In the genomic region with DNA sequence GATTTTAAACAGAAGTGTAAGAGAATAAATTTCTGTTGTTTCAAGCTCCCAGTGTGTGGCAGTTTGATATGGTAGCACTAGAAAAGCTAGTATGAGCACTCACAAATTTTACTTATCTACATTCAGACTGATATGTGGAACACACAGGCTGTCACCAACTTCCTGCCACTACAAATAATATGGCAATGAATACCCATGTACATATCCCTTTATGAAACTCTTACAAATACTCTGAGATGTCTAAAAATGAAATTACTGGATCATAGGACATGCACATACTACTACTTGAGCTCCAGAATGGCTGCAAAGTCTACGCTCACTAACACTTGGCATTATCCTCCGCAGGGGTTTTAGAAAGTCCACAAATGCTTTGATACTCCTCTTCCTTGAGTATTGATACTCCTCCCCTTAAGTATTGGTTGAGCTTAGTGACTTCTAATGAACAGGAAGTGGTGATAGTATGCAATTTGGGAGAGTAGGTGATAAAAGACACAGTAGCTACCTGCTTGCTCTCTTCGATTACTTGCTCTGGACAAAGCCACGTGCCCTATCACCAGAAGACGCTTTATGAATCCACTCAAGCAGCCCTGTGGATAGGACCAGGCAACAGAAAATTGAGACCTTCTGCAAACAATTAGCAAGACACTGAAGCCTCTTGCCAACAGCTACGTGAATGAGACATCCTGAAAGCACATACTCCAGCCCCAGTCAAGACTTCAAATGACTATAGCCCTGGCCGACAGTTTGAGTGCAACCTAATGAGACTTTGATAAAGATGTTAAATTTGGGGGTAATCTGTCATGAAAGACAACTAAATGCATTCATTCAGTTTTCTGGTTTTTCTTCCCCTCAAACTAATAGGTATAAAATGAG, we compare ENCODE assay signal across 14 cellular contexts. TPM values are rescaled to one million over a fixed set of nuclear protein-coding genes. Genes with fewer than 3 reads are reported as not detected.
A peak's percentile ranks its signal among the peaks of the same experiment; 100 is the strongest.
DNase-seq lines count a peak whose midpoint lies in the region; ATAC-seq and TF ChIP-seq lines count a peak whose summit lies in the region.
"Had no signal": no experiment of that assay in that cellular context is flagged by ENCODE, and none has a peak within 500 bp of the region (broad histone marks: within the 10 kb centered on the region; RNA-seq: fewer than 3 reads in every experiment).

No MANE protein-coding gene starts in this region.

- peaks cover 43% of the 10 kb centered on the region for H3K4me1 Mint-ChIP-seq in activated CD8-positive, alpha-beta memory T cell treated with anti-CD3 and anti-CD28 coated beads, Interleukin-2, amount 10 ng/mL, durations not matched to agents 7 days and 5 days
- H3K4me1 Mint-ChIP-seq in T-cell, result peaks cover 67 to 86% (median 81%) of the 10 kb centered on the region in 3 donors
- peaks cover 87% of the 10 kb centered on the region for H3K4me1 Mint-ChIP-seq in stimulated activated naive CD8-positive, alpha-beta T cell treated with anti-CD3 and anti-CD28 coated beads, Interleukin-15, Interleukin-2, amounts not matched to agents 100 ng/mL and 50 ng/mL, for 24 hours (ENCODE audit: low read depth)

- H3K27me3 Mint-ChIP-seq in activated CD8-positive, alpha-beta memory T cell treated with anti-CD3 and anti-CD28 coated beads, Interleukin-2, amount 10 ng/mL, durations not matched to agents 7 days and 5 days, result no peaks in the 10 kb centered on the region
- no peaks in the 10 kb centered on the region for H3K27me3 Mint-ChIP-seq in T-cell
- H3K27me3 Mint-ChIP-seq in stimulated activated naive CD8-positive, alpha-beta T cell treated with anti-CD3 and anti-CD28 coated beads, Interleukin-15, Interleukin-2, amounts not matched to agents 100 ng/mL and 50 ng/mL, for 24 hours, result no peaks in the 10 kb centered on the region

- H3K4me1 ChIP-seq in PC-9 (replicated peaks; ENCODE audit: insufficient read depth) (no peaks in the 10 kb centered on the region), osteoblast (ENCODE audit: insufficient read depth, low read length) (peaks cover 23% of the 10 kb centered on the region)
- H3K4me1 ChIP-seq: Caco-2 had no signal

- peak; percentile 57 for ATAC-seq in activated CD8-positive, alpha-beta memory T cell treated with anti-CD3 and anti-CD28 coated beads, Interleukin-2, amount 10 ng/mL, durations not matched to agents 7 days and 5 days
- ATAC-seq in T-cell (replicated peaks in 1 of 4), result peak in 2 of 4 experiments; percentile 38 to 50

- H3K36me3 ChIP-seq in PC-9 (ENCODE audit: low read depth) (0 out of 2 replicates have a peak, but pooled peaks cover 6% of the 10 kb centered on the region), osteoblast (ENCODE audit: insufficient read depth, low read length) (no peaks in the 10 kb centered on the region)
- H3K36me3 ChIP-seq: transverse colon had no signal

- H3K9me3 Mint-ChIP-seq in activated CD8-positive, alpha-beta memory T cell treated with anti-CD3 and anti-CD28 coated beads, Interleukin-2, amount 10 ng/mL, durations not matched to agents 7 days and 5 days (ENCODE audit: low read depth), result no peaks in the 10 kb centered on the region
- no peaks in the 10 kb centered on the region for H3K9me3 Mint-ChIP-seq in T-cell
- no peaks in the 10 kb centered on the region for H3K9me3 Mint-ChIP-seq in stimulated activated naive CD8-positive, alpha-beta T cell treated with anti-CD3 and anti-CD28 coated beads, Interleukin-15, Interleukin-2, amounts not matched to agents 100 ng/mL and 50 ng/mL, for 24 hours

- H3K36me3 Mint-ChIP-seq in activated CD8-positive, alpha-beta memory T cell treated with anti-CD3 and anti-CD28 coated beads, Interleukin-2, amount 10 ng/mL, durations not matched to agents 7 days and 5 days, result peaks cover 29% of the 10 kb centered on the region
- peaks cover 15% of the 10 kb centered on the region for H3K36me3 Mint-ChIP-seq in T-cell
- peaks cover 26% of the 10 kb centered on the region for H3K36me3 Mint-ChIP-seq in stimulated activated naive CD8-positive, alpha-beta T cell treated with anti-CD3 and anti-CD28 coated beads, Interleukin-15, Interleukin-2, amounts not matched to agents 100 ng/mL and 50 ng/mL, for 24 hours (ENCODE audit: low read depth)

- H3K4me3 ChIP-seq in fibroblast of mammary gland (ENCODE audit: control insufficient read depth, low read depth, low read length) (no peak overlapping the region), PC-9 (no peak overlapping the region), osteoblast (ENCODE audit: insufficient read depth, low read length) (no peak overlapping the region)
- H3K4me3 ChIP-seq: MG63, transverse colon had no signal

- H3F3A ChIP-seq in PC-9 (ENCODE audit: insufficient read depth, low read depth), result no peaks in the 10 kb centered on the region

- H3K79me2 ChIP-seq in PC-9 (ENCODE audit: low read depth) (peaks cover 94% of the 10 kb centered on the region), osteoblast (ENCODE audit: insufficient read depth, low read length) (peaks cover 98% of the 10 kb centered on the region)

- no peaks in the 10 kb centered on the region for H3K9me2 ChIP-seq in PC-9 (ENCODE audit: insufficient read depth)

- POLR2A ChIA-PET in T-cell (lab: Charles Lee) (interaction anchor here in 1 of 2 donors (0.6 to 1.2 kb wide), 3 partner anchors 12 to 36 kb away, joined by 3 to 4 read pairs (median 3); a partner anchor contains a TSS), PC-9 (lab: Charles Lee; ENCODE audit: unreplicated experiment) (no interaction called here)

- peak overlapping the region; percentile 58 for H3K27ac Mint-ChIP-seq in activated CD8-positive, alpha-beta memory T cell treated with anti-CD3 and anti-CD28 coated beads, Interleukin-2, amount 10 ng/mL, durations not matched to agents 7 days and 5 days
- peak overlapping the region; percentile 70 to 88 for H3K27ac Mint-ChIP-seq in T-cell
- H3K27ac Mint-ChIP-seq in stimulated activated naive CD8-positive, alpha-beta T cell treated with anti-CD3 and anti-CD28 coated beads, Interleukin-15, Interleukin-2, amounts not matched to agents 100 ng/mL and 50 ng/mL, for 24 hours, result peak overlapping the region; percentile 56

- no peaks in the 10 kb centered on the region for H3K27me3 ChIP-seq in PC-9 (ENCODE audit: insufficient read depth, low read depth)
- H3K27me3 ChIP-seq in osteoblast (ENCODE audit: insufficient read depth, low read length), result no peaks in the 10 kb centered on the region
- H3K27me3 ChIP-seq: MG63, transverse colon had no signal

- DNase-seq in activated CD8-positive, alpha-beta memory T cell treated with anti-CD3 and anti-CD28 coated beads, Interleukin-2, amount 10 ng/mL, durations not matched to agents 7 days and 5 days, result no peak
- DNase-seq in activated CD8-positive, alpha-beta memory T cell treated with anti-CD3 and anti-CD28 coated beads, Interleukin-2, amount 50 U/mL, for 48 hours, result no peak
- no peak for DNase-seq in T-cell
- peak; percentile 55 for DNase-seq in fibroblast of mammary gland (ENCODE audit: low read depth)
- no peak for DNase-seq in stimulated activated CD4-positive, alpha-beta T cell treated with anti-CD3 and anti-CD28 coated beads, Interleukin-4, amount 100 ng/mL, for 4 hours
- DNase-seq in PC-9, result no peak
- DNase-seq in osteoblast (ENCODE audit: insufficient read length, low spot score, missing footprints), result no peak
- DNase-seq: activated CD4-positive, alpha-beta T cell treated with anti-CD3 and anti-CD28 coated beads, Interleukin-2, amount 50 U/mL, for 1 hour; Caco-2; caudate nucleus; MG63; NCI-H748 treated with DMSO at 0.1 percent for 48 hours; transverse colon had no signal

- CTCF ChIA-PET in activated CD8-positive, alpha-beta memory T cell treated with anti-CD3 and anti-CD28 coated beads, Interleukin-2, amount 10 ng/mL, durations not matched to agents 7 days and 5 days (lab: Charles Lee), result interaction anchor here (2.0 kb wide), 1 partner anchor 12 kb away, joined by 8 read pairs; no protein-coding TSS in a partner anchor
- CTCF ChIA-PET in T-cell (lab: Charles Lee), result interaction anchor here (0.5 to 1.6 kb wide), 5 partner anchors 9 to 330 kb away, joined by 3 to 4 read pairs (median 3); no protein-coding TSS in a partner anchor
- CTCF ChIA-PET in PC-9 (lab: Charles Lee), result no interaction called here

- no peaks in the 10 kb centered on the region; the same call in 1 of the 2 replicates for H3K9me3 ChIP-seq in PC-9 (ENCODE audit: insufficient read depth, low read depth)
- no peaks in the 10 kb centered on the region for H3K9me3 ChIP-seq in osteoblast (ENCODE audit: low read depth, low read length)
- H3K9me3 ChIP-seq: Caco-2, MG63, transverse colon had no signal

- intact Hi-C loops in PC-9 (cut with micrococcal nuclease; ENCODE audit: unreplicated experiment), result no loop called here

- no TSS peak for BruUV-seq in PC-9 (replicated peaks; lab: Mats Ljungman, UMichigan)

- H3K27ac ChIP-seq in PC-9, result no peak overlapping the region
- H3K27ac ChIP-seq in osteoblast (ENCODE audit: low read depth, low read length), result no peak overlapping the region
- H3K27ac ChIP-seq: transverse colon had no signal

- no peak overlapping the region for H3K4me3 Mint-ChIP-seq in activated CD8-positive, alpha-beta memory T cell treated with anti-CD3 and anti-CD28 coated beads, Interleukin-2, amount 10 ng/mL, durations not matched to agents 7 days and 5 days
- H3K4me3 Mint-ChIP-seq in T-cell, result peak overlapping the region in 1 of 3 donors; percentile 7
- no peak overlapping the region for H3K4me3 Mint-ChIP-seq in stimulated activated naive CD8-positive, alpha-beta T cell treated with anti-CD3 and anti-CD28 coated beads, Interleukin-15, Interleukin-2, amounts not matched to agents 100 ng/mL and 50 ng/mL, for 24 hours

- peaks cover 48% of the 10 kb centered on the region for H4K20me1 ChIP-seq in PC-9 (ENCODE audit: insufficient read depth)
- peaks cover 74% of the 10 kb centered on the region for H4K20me1 ChIP-seq in osteoblast (ENCODE audit: insufficient read depth, low read length)

- TF ChIP-seq CTCF in fibroblast of mammary gland (conservative IDR thresholded peaks at IDR 0.05; ENCODE audit: control insufficient read depth, insufficient read depth, low read depth, low read length) (no peak), PC-9 (conservative IDR thresholded peaks at IDR 0.05) (no peak), osteoblast (IDR thresholded peaks at IDR 0.05; ENCODE audit: extremely low read depth, low read depth, low read length) (no peak)

- H3K4me2 ChIP-seq in PC-9, result no peak overlapping the region
- no peak overlapping the region for H3K4me2 ChIP-seq in osteoblast (ENCODE audit: insufficient read depth, low read length)

- H2AFZ ChIP-seq in PC-9 (no peak overlapping the region), osteoblast (ENCODE audit: low read length) (no peak overlapping the region)

RNA-seq across cellular contexts. Expression of a gene that starts 35.4 kb away (rescaled TPM):
- 10 to 100 TPM; 49.8 to 52.7 TPM for total RNA-seq in activated CD8-positive, alpha-beta memory T cell treated with anti-CD3 and anti-CD28 coated beads, Interleukin-2, amount 10 ng/mL, durations not matched to agents 7 days and 5 days
- total RNA-seq in T-cell (10 to 100 TPM; 70.2 to 90.0 (median 74.6) TPM), PC-9 (2021) (49.3 and 49.4 TPM in 2 replicates), osteoblast (56.6 and 57.9 TPM in 2 replicates)
